8 cellular contexts compared by ENCODE assay signal in the genomic region with DNA sequence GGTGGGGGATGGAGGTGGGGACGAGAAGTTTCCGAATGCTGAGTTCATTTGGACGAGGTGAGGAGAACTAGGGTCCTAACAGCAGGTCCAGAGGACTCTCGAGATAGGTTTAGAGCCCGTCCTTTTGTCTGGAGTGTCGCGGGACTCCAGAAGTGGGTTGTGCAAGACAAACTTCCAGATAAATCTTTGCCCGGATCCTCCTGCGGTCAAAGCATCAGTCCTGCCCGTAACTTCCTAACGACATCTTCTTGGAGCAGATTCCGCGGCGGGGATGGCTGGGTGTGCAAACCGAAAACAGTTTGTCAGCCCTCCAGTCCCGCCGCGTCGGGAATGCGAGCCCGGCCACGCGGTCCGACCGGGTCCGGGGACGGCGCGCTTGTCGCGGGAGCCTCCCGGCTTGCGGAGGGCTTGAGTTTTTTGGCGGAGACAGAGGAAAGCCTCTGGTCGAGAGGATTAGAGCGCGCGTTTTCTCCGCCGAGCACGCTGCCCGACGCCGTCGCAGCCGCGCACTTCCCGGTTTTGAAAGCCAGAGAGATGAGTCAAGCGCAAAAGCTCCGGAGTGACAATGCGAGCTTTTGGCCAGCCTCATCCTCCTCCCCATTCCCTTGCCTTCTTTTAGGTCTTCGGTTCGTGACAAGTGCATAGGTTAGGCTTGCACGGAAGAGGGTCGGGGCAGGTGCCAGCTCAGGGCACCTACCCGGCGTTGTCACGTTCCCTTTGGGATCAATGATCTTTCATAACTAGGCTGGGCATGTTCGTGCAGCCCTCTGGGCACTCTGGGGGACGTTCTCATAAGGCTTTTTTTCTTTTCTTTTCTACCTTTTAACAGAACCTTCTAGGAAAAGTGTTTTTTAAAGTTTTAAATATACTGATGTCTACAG.
DNase-seq lines count a peak whose midpoint lies in the region; ATAC-seq and TF ChIP-seq lines count a peak whose summit lies in the region.

No MANE protein-coding gene starts in this region.

- H4K20me1 ChIP-seq in BLaER1 = peaks cover 32% of the 10 kb centered on the region; the same call in 1 of the 2 replicates

- ATAC-seq in heart right ventricle (peak; percentile 19 to 70 (median 37)), HG02884 (IDR thresholded peaks at IDR 0.05; ENCODE audit: unreplicated experiment) (no peak), HG02759 (IDR thresholded peaks at IDR 0.05; ENCODE audit: unreplicated experiment) (no peak)

- H3K4me2 ChIP-seq in BLaER1 = peak overlapping the region; percentile 88

- intact Hi-C loops in heart right ventricle (cut with DNase I) (loop anchor here in 6 of 10 donors (5.0 to 10.0 kb wide), 8 partner anchors 90 to 510 kb away; partner anchors contain the start of gene PRDM1 (in 5 of the 6)), prostate gland (cut with DNase I) (no loop called here)

- TF ChIP-seq POLR2A in prostate gland (IDR thresholded peaks at IDR 0.05) = no peak

- H3K27me3 ChIP-seq in BLaER1 (peaks cover 72% of the 10 kb centered on the region), adipocyte (replicated peaks; ENCODE audit: control insufficient read depth, insufficient read depth, low read length) (no peaks in the 10 kb centered on the region), heart right ventricle (peaks cover 0 to 100% (median 98%) of the 10 kb centered on the region in 7 donors), prostate gland (replicated peaks; ENCODE audit: insufficient read depth) (no peaks in the 10 kb centered on the region)

- 0 out of 2 replicates have a peak, but pooled peaks cover 4% of the 10 kb centered on the region for H3K9me3 ChIP-seq in BLaER1
- no peaks in the 10 kb centered on the region for H3K9me3 ChIP-seq in adipocyte (ENCODE audit: control insufficient read depth, low read length)
- H3K9me3 ChIP-seq in heart right ventricle = no peaks in the 10 kb centered on the region
- H3K9me3 ChIP-seq in prostate gland = no peaks in the 10 kb centered on the region

- peaks cover 23% of the 10 kb centered on the region for H3K4me1 ChIP-seq in BLaER1
- H3K4me1 ChIP-seq in adipocyte (ENCODE audit: control insufficient read depth, insufficient read depth, low read length) = peaks cover 20% of the 10 kb centered on the region
- H3K4me1 ChIP-seq in heart right ventricle = peaks cover 3 to 44% (median 34%) of the 10 kb centered on the region in 9 donors
- no peaks in the 10 kb centered on the region for H3K4me1 ChIP-seq in prostate gland (replicated peaks)

- TF ChIP-seq CTCF in heart right ventricle (IDR thresholded peaks at IDR 0.05) (no peak), prostate gland (IDR thresholded peaks at IDR 0.05) (no peak)

- H3K36me3 ChIP-seq in BLaER1 = no peaks in the 10 kb centered on the region
- no peaks in the 10 kb centered on the region for H3K36me3 ChIP-seq in adipocyte (ENCODE audit: control insufficient read depth, insufficient read depth, low read length, severe bottlenecking)
- no peaks in the 10 kb centered on the region for H3K36me3 ChIP-seq in heart right ventricle
- H3K36me3 ChIP-seq in prostate gland = no peaks in the 10 kb centered on the region

- H3K9ac ChIP-seq in BLaER1 = peak overlapping the region; percentile 30; the same call in 1 of the 2 replicates
- H3K9ac ChIP-seq in adipocyte (ENCODE audit: low read length) = peak overlapping the region; percentile 89

- H3K27ac ChIP-seq in BLaER1 (no peak overlapping the region), heart right ventricle (peak overlapping the region; percentile 14 to 93 (median 74)), prostate gland (peak overlapping the region; percentile 51 to 62)

- peak; percentile 38 for DNase-seq in HEK293T (ENCODE audit: extremely low spot score)
- peak; percentile 46 for DNase-seq in SKM-1 (lab: John Stamatoyannopoulos, UW; ENCODE audit: unreplicated experiment)
- DNase-seq in adipocyte (ENCODE audit: low read depth) = peak; percentile 87
- DNase-seq in heart right ventricle = peak; percentile 34 to 56
- DNase-seq in prostate gland (ENCODE audit: low spot score) = peak; percentile 33

- POLR2A ChIA-PET in HEK293T (lab: Yijun Ruan, JAX) = no interaction called here

- 1 to 2% methylated on average over 60 of the region's 60 CpGs for WGBS in heart right ventricle, 2 donors
- WGBS in prostate gland = 3% methylated on average over 47 of the region's 60 CpGs

- CTCF ChIA-PET in HEK293T (lab: Yijun Ruan, JAX) = interaction anchor here (0.7 kb wide), 1 partner anchor 52 kb away, joined by 3 read pairs; no protein-coding TSS in a partner anchor

- H3K4me3 ChIP-seq in BLaER1 (peak overlapping the region; percentile 67), adipocyte (ENCODE audit: low read length) (peak overlapping the region; percentile 92), heart right ventricle (peak overlapping the region; percentile 41 to 74 (median 58)), prostate gland (peak overlapping the region; percentile 41 to 47)

TF ChIP-seq in HEK293T, 16 proteins besides CTCF, POLR2A, EP300 and RAD21:
- TF ChIP-seq NFRKB (IDR thresholded peaks at IDR 0.05) = no peak
- no peak for TF ChIP-seq BHLHE40 (IDR thresholded peaks at IDR 0.05; ENCODE audit: borderline replicate concordance)
- TF ChIP-seq ZNF384 (IDR thresholded peaks at IDR 0.05) = no peak
- TF ChIP-seq CTBP1 (IDR thresholded peaks at IDR 0.05; ENCODE audit: borderline replicate concordance) = no peak
- no peak for TF ChIP-seq HDGF (IDR thresholded peaks at IDR 0.05; ENCODE audit: borderline replicate concordance)
- TF ChIP-seq FOXM1 (IDR thresholded peaks at IDR 0.05; ENCODE audit: borderline replicate concordance) = no peak
- peak; percentile 94 for TF ChIP-seq L3MBTL2 (conservative IDR thresholded peaks at IDR 0.05)
- 0 out of 2 replicates have a peak, but pooled peaks have one; percentile 12 for TF ChIP-seq ARNT (IDR thresholded peaks at IDR 0.05)
- TF ChIP-seq PKNOX1 (IDR thresholded peaks at IDR 0.05) = no peak

Comparison
In these comparisons a context has a peak if more than half of its experiments do, and no peak if none do; other contexts are left out.
1. DNase-seq: peak in every context shown above with its lines; median percentile 87 in adipocyte; 46 in SKM-1; 45 in heart right ventricle; 38 in HEK293T; 33 in prostate gland.
2. ATAC-seq: peak in heart right ventricle (8 of 8); none in HG02884 (single experiment) and HG02759 (single experiment).
3. Peak in every context shown above with its lines, with median percentiles within 50 percentile points of each other: H3K4me3 ChIP-seq.